ENCODE assay signal across 11 cellular contexts in the genomic region with DNA sequence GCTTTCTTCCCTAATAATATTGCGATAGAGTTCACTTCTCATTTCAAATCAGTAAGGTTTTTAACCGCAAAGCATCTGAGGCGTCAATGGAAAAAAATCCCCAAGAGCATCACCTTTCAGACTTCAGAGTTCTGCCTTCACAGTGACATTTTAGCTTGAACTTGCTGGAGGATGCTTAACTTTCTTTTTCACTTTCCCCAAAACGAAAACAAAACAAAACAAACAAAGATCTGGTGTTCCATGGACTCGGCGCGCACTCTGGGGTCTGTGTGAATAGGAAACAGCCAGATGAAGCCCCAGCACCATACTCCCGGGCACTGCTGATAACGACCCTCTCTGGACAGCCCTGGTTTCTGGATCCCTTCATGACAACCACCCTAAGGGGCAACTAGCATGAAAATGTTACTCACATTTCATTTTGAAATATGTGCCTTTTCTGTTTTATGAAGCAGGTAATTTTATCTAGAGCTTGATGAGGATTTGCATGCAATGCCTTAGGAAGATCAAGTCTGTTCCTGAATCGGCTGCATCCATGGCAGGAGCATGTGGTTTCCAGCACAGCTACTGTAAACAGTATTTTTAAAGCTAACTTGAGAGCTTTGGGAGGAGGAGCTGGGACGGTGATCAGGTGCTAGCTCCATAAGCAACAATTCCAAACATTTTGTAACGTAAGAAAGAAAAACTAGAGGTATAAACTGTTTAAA. TPM values are rescaled to one million over a fixed set of nuclear protein-coding genes. Genes with fewer than 3 reads are reported as not detected.
DNase-seq lines count a peak whose midpoint lies in the region; ATAC-seq and TF ChIP-seq lines count a peak whose summit lies in the region.
"Had no signal": no experiment of that assay in that cellular context is flagged by ENCODE, and none has a peak within 500 bp of the region (broad histone marks: within the 10 kb centered on the region; RNA-seq: fewer than 3 reads in every experiment).

No MANE protein-coding gene starts in this region.

- TF ChIP-seq CTCF in colonic mucosa (IDR thresholded peaks at IDR 0.05) (no peak), gastrocnemius medialis (IDR thresholded peaks at IDR 0.05 in 4 of 5, conservative IDR thresholded peaks at IDR 0.05 in 1 of 5) (no peak)

- H3K36me3 Mint-ChIP-seq in IgD-negative memory B cell = no peaks in the 10 kb centered on the region

- peak overlapping the region in 1 of 2 donors; percentile 35 for H3K9ac ChIP-seq in colonic mucosa (ENCODE audit: low read depth in 2 of 2, low read length in 2 of 2)

- in situ Hi-C loops in gastrocnemius medialis (cut with MboI; ENCODE audit: low sequenced_read_pairs in 4 of 4) = no loop called here

- intact Hi-C loops in colonic mucosa (cut with DNase I) = no loop called here
- intact Hi-C loops in gastrocnemius medialis (cut with DNase I; ENCODE audit: low total_unique reads) = no loop called here

- H3K27me3 Mint-ChIP-seq in IgD-negative memory B cell = peaks cover 3% of the 10 kb centered on the region

- H3K36me3 ChIP-seq in colonic mucosa = no peaks in the 10 kb centered on the region
- peaks cover 0 to 10% of the 10 kb centered on the region in 2 donors for H3K36me3 ChIP-seq in gastrocnemius medialis

- H3K27ac ChIP-seq in colonic mucosa (no peak overlapping the region), gastrocnemius medialis (peak overlapping the region; percentile 46 to 66 (median 57))

- H3K4me3 ChIP-seq in colonic mucosa (peak overlapping the region; percentile 4), gastrocnemius medialis (peak overlapping the region in 2 of 4 donors; percentile 31)

- H3K27ac Mint-ChIP-seq in IgD-negative memory B cell = peak overlapping the region; percentile 71 to 94 (median 85)

- no peak for TF ChIP-seq POLR2A in gastrocnemius medialis (IDR thresholded peaks at IDR 0.05)

- H3K9me3 ChIP-seq in colonic mucosa (no peaks in the 10 kb centered on the region), gastrocnemius medialis (no peaks in the 10 kb centered on the region)
- H3K9me3 ChIP-seq: tibial nerve had no signal

- peak; percentile 43 for DNase-seq in activated CD8-positive, alpha-beta memory T cell treated with anti-CD3 and anti-CD28 coated beads, Interleukin-2, amount 50 U/mL, for 48 hours
- DNase-seq in activated CD8-positive, alpha-beta memory T cell treated with anti-CD3 and anti-CD28 coated beads for 24 hours = no peak
- DNase-seq in colonic mucosa (no peak), gastrocnemius medialis (no peak), pons (ENCODE audit: low spot score) (no peak), NCI-H1694 treated with DMSO at 0.1 percent for 48 hours (lab: John Stamatoyannopoulos, UW) (no peak)
- DNase-seq: NCI-H1417 treated with DMSO at 0.1 percent for 48 hours, SW 1271 had no signal

- H3K4me1 ChIP-seq in colonic mucosa = no peaks in the 10 kb centered on the region
- peaks cover 7 to 23% of the 10 kb centered on the region in 2 donors for H3K4me1 ChIP-seq in gastrocnemius medialis

- no peaks in the 10 kb centered on the region for H3K9me3 Mint-ChIP-seq in IgD-negative memory B cell

- H3K27me3 ChIP-seq in colonic mucosa (no peaks in the 10 kb centered on the region), gastrocnemius medialis (no peaks in the 10 kb centered on the region)
- H3K27me3 ChIP-seq: tibial nerve had no signal

- H3K4me1 Mint-ChIP-seq in IgD-negative memory B cell = peaks cover 14 to 15% (median 15%) of the 10 kb centered on the region in 3 donors

- ATAC-seq in gastrocnemius medialis (no peak), HG03039 (IDR thresholded peaks at IDR 0.05; ENCODE audit: unreplicated experiment) (no peak)

- H3K4me3 Mint-ChIP-seq in IgD-negative memory B cell = peak overlapping the region; percentile 81 to 94 (median 88)

RNA-seq across cellular contexts. Expression of a gene that starts 44.5 kb away (rescaled TPM):
- 0.15 TPM for polyA plus RNA-seq in IgD-negative memory B cell
- total RNA-seq in colonic mucosa = under 1 TPM; 0.48 to 0.54 TPM
- total RNA-seq in gastrocnemius medialis = 1 to 10 TPM in 1 of 4 donors, under 1 TPM in 3; 0.18 to 5.6 (median 0.58) TPM
